Comparison of ENCODE assay signal across 1 cellular context in genomic region chr7:131634197-131634596, GRCh38.
TF ChIP-seq lines count a peak whose summit lies in the region.

No MANE protein-coding gene starts in this region.

TF ChIP-seq in K562, 482 proteins besides CTCF, POLR2A, EP300 and RAD21:
- TF ChIP-seq ELF4 (CRISPR knock-in tag; IDR thresholded peaks at IDR 0.05), result 0 out of 2 replicates have a peak, but pooled peaks have one; percentile 41
- 0 out of 4 replicates have a peak, but pooled peaks of 1 of the 2 experiments have one; percentile 42 for TF ChIP-seq HDAC1 (IDR thresholded peaks at IDR 0.05)
- TF ChIP-seq ZNF512 (tag; IDR thresholded peaks at IDR 0.05), result peak; percentile 95
- TF ChIP-seq THRB (CRISPR knock-in tag; conservative IDR thresholded peaks at IDR 0.05), result peak; percentile 59; the same call in 1 of the 2 replicates
